In the genomic region with DNA sequence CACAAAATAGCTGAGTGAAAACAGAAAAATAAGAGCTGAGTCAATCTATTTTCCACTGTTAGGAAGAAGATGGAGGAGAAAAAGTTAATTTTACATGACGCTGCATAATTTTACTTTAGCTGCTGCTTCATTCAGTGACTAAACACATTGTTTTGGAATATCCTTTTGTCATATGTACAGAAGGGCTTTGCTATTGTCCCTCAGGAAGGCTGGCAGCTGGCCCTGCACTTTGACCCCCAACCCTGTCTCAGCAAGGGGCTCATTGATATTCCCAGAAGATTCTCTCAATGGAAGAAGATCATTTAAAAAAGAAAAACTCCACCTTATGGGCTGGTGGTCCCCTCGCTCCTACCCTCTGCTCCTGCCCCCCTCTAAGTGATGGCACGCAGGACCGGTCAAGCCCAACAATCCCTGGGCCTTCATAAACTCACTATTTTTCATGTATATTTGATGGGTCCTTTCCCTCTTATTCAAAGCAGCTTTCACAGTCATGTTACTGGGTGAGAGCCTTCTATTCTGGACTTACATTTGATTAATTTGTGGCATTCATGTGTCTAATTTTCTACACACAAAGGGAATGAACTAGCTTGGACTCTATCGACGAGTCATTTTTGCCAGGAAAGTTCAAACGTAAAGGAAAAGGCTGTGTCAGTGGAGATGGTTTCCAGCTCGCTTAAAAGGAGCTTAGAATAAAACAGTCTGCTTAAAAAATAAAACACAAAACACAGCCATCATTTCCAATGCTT, we compare ENCODE assay signal across 1 cellular context.
TF ChIP-seq lines count a peak whose summit lies in the region.

No MANE protein-coding gene starts in this region.

TF ChIP-seq in SK-N-SH treated with all-trans-retinoic acid at 6 μM for 48 hours, 23 proteins besides CTCF, POLR2A, EP300 and RAD21 (continued from another document):
- TF ChIP-seq, protein P1, sequence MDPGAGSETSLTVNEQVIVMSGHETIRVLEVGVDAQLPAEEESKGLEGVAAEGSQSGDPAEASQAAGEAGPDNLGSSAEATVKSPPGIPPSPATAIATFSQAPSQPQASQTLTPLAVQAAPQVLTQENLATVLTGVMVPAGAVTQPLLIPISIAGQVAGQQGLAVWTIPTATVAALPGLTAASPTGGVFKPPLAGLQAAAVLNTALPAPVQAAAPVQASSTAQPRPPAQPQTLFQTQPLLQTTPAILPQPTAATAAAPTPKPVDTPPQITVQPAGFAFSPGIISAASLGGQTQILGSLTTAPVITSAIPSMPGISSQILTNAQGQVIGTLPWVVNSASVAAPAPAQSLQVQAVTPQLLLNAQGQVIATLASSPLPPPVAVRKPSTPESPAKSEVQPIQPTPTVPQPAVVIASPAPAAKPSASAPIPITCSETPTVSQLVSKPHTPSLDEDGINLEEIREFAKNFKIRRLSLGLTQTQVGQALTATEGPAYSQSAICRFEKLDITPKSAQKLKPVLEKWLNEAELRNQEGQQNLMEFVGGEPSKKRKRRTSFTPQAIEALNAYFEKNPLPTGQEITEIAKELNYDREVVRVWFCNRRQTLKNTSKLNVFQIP (CRISPR knock-in tag; IDR thresholded peaks at IDR 0.05; ENCODE audit: borderline replicate concordance, low read depth): no peak
- TF ChIP-seq ZNF70 (CRISPR knock-in tag; IDR thresholded peaks at IDR 0.05) (no peak), ISL1 (CRISPR knock-in tag; IDR thresholded peaks at IDR 0.05) (no peak)
